In the genomic region with DNA sequence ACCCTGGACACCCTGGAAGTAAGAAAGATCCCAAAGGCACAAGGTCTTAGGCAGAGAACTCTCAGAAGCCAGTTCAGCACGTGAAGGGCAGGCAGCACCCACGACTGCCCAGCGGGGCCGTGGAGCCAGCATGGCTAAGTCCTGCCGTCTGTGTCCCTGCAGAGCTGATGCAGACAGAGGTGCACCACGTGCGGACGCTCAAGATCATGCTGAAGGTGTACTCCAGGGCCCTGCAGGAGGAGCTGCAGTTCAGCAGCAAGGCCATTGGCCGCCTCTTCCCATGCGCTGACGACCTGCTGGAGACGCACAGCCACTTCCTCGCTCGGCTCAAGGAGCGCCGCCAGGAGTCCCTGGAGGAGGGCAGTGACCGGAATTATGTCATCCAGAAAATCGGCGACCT, we compare ENCODE assay signal across 18 cellular contexts. TPM values are rescaled to one million over a fixed set of nuclear protein-coding genes. Genes with fewer than 3 reads are reported as not detected.
DNase-seq lines count a peak whose midpoint lies in the region; FAIRE-seq and TF ChIP-seq lines count a peak whose summit lies in the region.
"Had no signal": no experiment of that assay in that cellular context is flagged by ENCODE, and none has a peak within 500 bp of the region (broad histone marks: within the 10 kb centered on the region; RNA-seq: fewer than 3 reads in every experiment).

No MANE protein-coding gene starts in this region.

- H2AK5ac ChIP-seq in H9 (ENCODE audit: insufficient read length, low read length) (no peak overlapping the region), H1 (ENCODE audit: low read depth, low read length) (no peak overlapping the region), trophoblast cell (ENCODE audit: low read length) (no peak overlapping the region)

- no peak overlapping the region for H2BK20ac ChIP-seq in H9 (ENCODE audit: low read depth, low read length, poor library complexity, severe bottlenecking)
- no peak overlapping the region for H2BK20ac ChIP-seq in H1 (ENCODE audit: low read length)

- H2BK120ac ChIP-seq in H9 (ENCODE audit: low read depth, low read length, poor library complexity, severe bottlenecking), result no peak overlapping the region
- H2BK120ac ChIP-seq in H1 (replicated peaks; ENCODE audit: low read depth, low read length), result no peak overlapping the region
- H2BK120ac ChIP-seq in trophoblast cell (ENCODE audit: insufficient read depth, low read length, poor library complexity), result no peak overlapping the region

- H3K4me3 Mint-ChIP-seq in H9, result no peak overlapping the region
- H3K4me3 Mint-ChIP-seq: B cell; CD4-positive, alpha-beta T cell; HFFc6 had no signal

- H3K9me3 ChIP-seq in H9 (ENCODE audit: control insufficient read depth, low read depth, low read length), result no peaks in the 10 kb centered on the region
- H3K9me3 ChIP-seq in H1 (ENCODE audit: insufficient read depth in 2 of 2, low read depth in 1 of 2, low read length in 1 of 2), result no peaks in the 10 kb centered on the region
- peaks cover 4% of the 10 kb centered on the region for H3K9me3 ChIP-seq in trophoblast cell (ENCODE audit: insufficient read depth, low read depth, low read length)
- H3K9me3 ChIP-seq in tibial artery, result no peaks in the 10 kb centered on the region

- no peak overlapping the region for H3K4ac ChIP-seq in H9 (ENCODE audit: low read depth, low read length)
- H3K4ac ChIP-seq in H1 (replicated peaks; ENCODE audit: insufficient read length, low read depth, low read length), result no peak overlapping the region
- H3K4ac ChIP-seq in trophoblast cell (ENCODE audit: low read depth, low read length), result no peak overlapping the region

- H3K4me2 ChIP-seq in H9 (ENCODE audit: insufficient read depth, insufficient read length, low read length), result no peak overlapping the region
- H3K4me2 ChIP-seq in H1 (ENCODE audit: insufficient read depth in 1 of 2, low read depth in 2 of 2, low read length in 2 of 2), result no peak overlapping the region
- no peak overlapping the region for H3K4me2 ChIP-seq in trophoblast cell (ENCODE audit: low read length)

- H3K36me3 Mint-ChIP-seq in H9 (ENCODE audit: insufficient read depth in 1 of 3, low read depth in 3 of 3), result peaks cover 28 to 69% (median 55%) of the 10 kb centered on the region in 3 experiments; a peak in 6 of 7 replicates

- no peak for FAIRE-seq in H1 (lab: Jason Lieb, UNC)
- FAIRE-seq: A204.1, G401.6, GM12891 had no signal

- TF ChIP-seq POLR2A in H1 (IDR thresholded peaks at IDR 0.05; ENCODE audit: control extremely low read depth in 1 of 2, low read depth in 2 of 2, low read length in 2 of 2), result no peak

- CTCF ChIA-PET in H1 (lab: Charles Lee; ENCODE audit: partially characterized antibody), result interaction anchor here (0.5 to 1.2 kb wide), 2 partner anchors 10 to 30 kb away, joined by 3 read pairs; no protein-coding TSS in a partner anchor

- H3K79me1 ChIP-seq in H9 (ENCODE audit: insufficient read depth, low read depth, low read length, poor library complexity, severe bottlenecking) (no peaks in the 10 kb centered on the region), H1 (ENCODE audit: low read depth, low read length) (no peaks in the 10 kb centered on the region), trophoblast cell (ENCODE audit: low read length) (no peaks in the 10 kb centered on the region)

- no peaks in the 10 kb centered on the region for H3K27me3 Mint-ChIP-seq in H9 (ENCODE audit: low read depth)
- H3K27me3 Mint-ChIP-seq: B cell; CD4-positive, alpha-beta T cell had no signal

- H2BK5ac ChIP-seq in H9 (ENCODE audit: insufficient read length, low read length) (no peak overlapping the region), H1 (ENCODE audit: low read depth, low read length) (no peak overlapping the region), trophoblast cell (ENCODE audit: low read depth, low read length, poor library complexity) (no peak overlapping the region)

- no peak for TF ChIP-seq EP300 in H1 (IDR thresholded peaks at IDR 0.05; ENCODE audit: borderline replicate concordance in 1 of 2, low read depth in 2 of 2, low read length in 2 of 2)

- no peak overlapping the region for H3K9ac ChIP-seq in H9 (ENCODE audit: extremely low read depth, insufficient read length, low read length)
- no peak overlapping the region for H3K9ac ChIP-seq in H1 (replicated peaks in 1 of 4; ENCODE audit: extremely low read depth in 1 of 4, low read depth in 3 of 4, low read length in 3 of 4)
- H3K9ac ChIP-seq in trophoblast cell (ENCODE audit: low read length), result no peak overlapping the region
- H3K9ac ChIP-seq: GM23248 had no signal

- TF ChIP-seq CTCF in H9 (conservative IDR thresholded peaks at IDR 0.05) (no peak), H1 (IDR thresholded peaks at IDR 0.05; ENCODE audit: control extremely low read depth in 1 of 3, insufficient read depth in 1 of 3, low read depth in 1 of 3, low read length in 3 of 3) (no peak), tibial artery (IDR thresholded peaks at IDR 0.05) (no peak)

- WGBS in H9 (ENCODE audit: extremely low coverage, insufficient read length, low lambda C conversion rate), result no CpG with 5 or more reads among the region's 19 CpGs
- WGBS in H1 (ENCODE audit: extremely low coverage in 1 of 2, insufficient coverage in 1 of 2, insufficient read length in 1 of 2, insufficient replicate concordance in 2 of 2, low coverage in 1 of 2, low lambda C conversion rate in 2 of 2, missing lambda C conversion rate in 1 of 2), 2 experiments, result 83% methylated on average over 19 of the region's 19 CpGs; no CpG with 5 or more reads in 1 of the 2 experiments
- no CpG with 5 or more reads among the region's 19 CpGs for WGBS in trophoblast cell (ENCODE audit: extremely low coverage, insufficient coverage, insufficient read length)

- no peak overlapping the region for H4K12ac ChIP-seq in trophoblast cell (ENCODE audit: low read depth, low read length)

- H3K36me3 ChIP-seq in H1 (ENCODE audit: control insufficient read depth in 2 of 4, insufficient read depth in 4 of 4, low read length in 3 of 4), result peaks cover 14 to 40% (median 33%) of the 10 kb centered on the region in 4 experiments
- H3K36me3 ChIP-seq in trophoblast cell (ENCODE audit: control insufficient read depth in 1 of 2, insufficient read depth in 2 of 2, low read length in 2 of 2), result peaks cover 70 to 73% of the 10 kb centered on the region in 2 experiments
- peaks cover 64 to 95% (median 79%) of the 10 kb centered on the region in 3 donors for H3K36me3 ChIP-seq in tibial artery

- H3K23me2 ChIP-seq in H9 (ENCODE audit: insufficient read length, low read depth, low read length, poor library complexity, severe bottlenecking), result no peaks in the 10 kb centered on the region
- no peaks in the 10 kb centered on the region for H3K23me2 ChIP-seq in H1 (ENCODE audit: low read depth, low read length)

- H3K4me1 ChIP-seq in H9 (ENCODE audit: insufficient read depth, low read length) (no peaks in the 10 kb centered on the region), H1 (replicated peaks in 1 of 4; ENCODE audit: control insufficient read depth in 3 of 4, insufficient read depth in 4 of 4, low read length in 3 of 4) (no peaks in the 10 kb centered on the region; a peak in 1 of 7 replicates), trophoblast cell (ENCODE audit: control insufficient read depth in 1 of 2, insufficient read depth in 2 of 2, low read length in 2 of 2) (no peaks in the 10 kb centered on the region), tibial artery (no peaks in the 10 kb centered on the region)

- no peak overlapping the region for H4K8ac ChIP-seq in H9 (replicated peaks; ENCODE audit: insufficient read length, low read depth, low read length)
- H4K8ac ChIP-seq in H1 (ENCODE audit: extremely low read depth, insufficient read depth, low read length), result no peak overlapping the region
- H4K8ac ChIP-seq in trophoblast cell (ENCODE audit: low read depth, low read length), result no peak overlapping the region

- H3K56ac ChIP-seq in H9 (ENCODE audit: insufficient read length, low read depth, low read length), result no peak overlapping the region
- no peak overlapping the region for H3K56ac ChIP-seq in H1 (replicated peaks; ENCODE audit: insufficient read length, low read depth, low read length)

- peaks cover 0 to 3% of the 10 kb centered on the region in 2 experiments; a peak in 1 of 5 replicates for H3K9me3 Mint-ChIP-seq in H9
- H3K9me3 Mint-ChIP-seq: CD4-positive, alpha-beta T cell; HFFc6 had no signal

- H4K20me1 ChIP-seq in H9 (ENCODE audit: control insufficient read depth, insufficient read depth, insufficient read length) (no peaks in the 10 kb centered on the region), H1 (replicated peaks in 1 of 2; ENCODE audit: control insufficient read depth in 1 of 2, insufficient read depth in 2 of 2, low read length in 2 of 2) (peaks cover 0 to under 1% of the 10 kb centered on the region in 2 experiments)

- intact Hi-C loops in tibial artery (cut with DNase I; ENCODE audit: low total_unique reads), result no loop called here

- H3K23ac ChIP-seq in H9 (ENCODE audit: insufficient read length, low read depth, low read length) (no peak overlapping the region), H1 (ENCODE audit: insufficient read length) (no peak overlapping the region), trophoblast cell (ENCODE audit: low read length) (no peak overlapping the region)

- H3T11ph ChIP-seq in H9 (ENCODE audit: low read length), result no peak overlapping the region

- peak; percentile 10 for DNase-seq in ELF-1 (ENCODE audit: low read depth, low spot score)
- peak; percentile 39 for DNase-seq in H9
- DNase-seq in H1 (ENCODE audit: low read depth in 1 of 2, low spot score in 2 of 2), result no peak
- no peak for DNase-seq in trophoblast cell
- no peak for DNase-seq in NCI-H345 (lab: John Stamatoyannopoulos, UW)
- DNase-seq in stimulated activated CD4-positive, alpha-beta T cell treated with anti-CD3 and anti-CD28 coated beads, Interleukin-2, amount 100 ng/mL, for 24 hours, result no peak
- DNase-seq in tibial artery, result no peak
- DNase-seq: C1 segment of cervical spinal cord; CD4-positive, alpha-beta T cell; DMS79; GM23248; HCEC 1CT; HFFc6 had no signal

- no peak overlapping the region for H3K18ac ChIP-seq in H9 (ENCODE audit: insufficient read length, low read depth, low read length)
- H3K18ac ChIP-seq in H1 (ENCODE audit: extremely low read depth, low read length), result no peak overlapping the region
- H3K18ac ChIP-seq in trophoblast cell (ENCODE audit: low read length), result peak overlapping the region; percentile 33

- H3K14ac ChIP-seq in H9 (ENCODE audit: insufficient read depth, low read length), result no peak overlapping the region
- H3K14ac ChIP-seq in H1 (ENCODE audit: insufficient read length), result no peak overlapping the region
- H3K14ac ChIP-seq in trophoblast cell (ENCODE audit: low read length), result no peak overlapping the region

- TF ChIP-seq RAD21 in H1 (IDR thresholded peaks at IDR 0.05 in 1 of 2, conservative IDR thresholded peaks at IDR 0.05 in 1 of 2; ENCODE audit: low read depth in 2 of 2, low read length in 2 of 2), result peak; percentile 11 to 17; a peak in 1 of 4 replicates

- H2BK12ac ChIP-seq in H9 (ENCODE audit: insufficient read length, low read depth, low read length) (no peak overlapping the region), H1 (ENCODE audit: low read depth, low read length) (no peak overlapping the region), trophoblast cell (ENCODE audit: low read length) (no peak overlapping the region)

- H3K27ac Mint-ChIP-seq in H9, result no peak overlapping the region
- H3K27ac Mint-ChIP-seq: B cell; CD4-positive, alpha-beta T cell; HFFc6 had no signal

- H4K5ac ChIP-seq in H9 (ENCODE audit: insufficient read length, low read depth, low read length) (no peak overlapping the region), H1 (ENCODE audit: insufficient read length, low read depth, low read length) (no peak overlapping the region)

- H3K4me1 Mint-ChIP-seq in H9, result no peaks in the 10 kb centered on the region
- H3K4me1 Mint-ChIP-seq: B cell had no signal

- H4K91ac ChIP-seq in H9 (ENCODE audit: insufficient read length, low read depth, low read length) (no peak overlapping the region), H1 (replicated peaks; ENCODE audit: insufficient read length, low read length) (no peak overlapping the region), trophoblast cell (ENCODE audit: low read depth, low read length) (no peak overlapping the region)

- H2BK15ac ChIP-seq in H9 (ENCODE audit: low read depth, low read length) (no peak overlapping the region), H1 (ENCODE audit: low read length) (no peak overlapping the region)

- H3K27ac ChIP-seq in H9 (ENCODE audit: insufficient read length, low read depth, low read length) (no peak overlapping the region), H1 (ENCODE audit: low read depth, low read length) (no peak overlapping the region), trophoblast cell (ENCODE audit: low read depth, low read length) (no peak overlapping the region), tibial artery (no peak overlapping the region)
- H3K27ac ChIP-seq: GM23248, HL-60 had no signal

- H3K27me3 ChIP-seq in H9 (ENCODE audit: insufficient read depth, low read length) (no peaks in the 10 kb centered on the region), H1 (replicated peaks in 1 of 4; ENCODE audit: control insufficient read depth in 3 of 4, extremely low read depth in 1 of 4, insufficient read depth in 3 of 4, low read length in 3 of 4) (no peaks in the 10 kb centered on the region), trophoblast cell (ENCODE audit: insufficient read depth, low read length) (no peaks in the 10 kb centered on the region), tibial artery (no peaks in the 10 kb centered on the region)

- H2AFZ ChIP-seq in H9 (ENCODE audit: low read length) (no peak overlapping the region), H1 (ENCODE audit: low read length) (no peak overlapping the region), trophoblast cell (ENCODE audit: insufficient read depth, low read length, poor library complexity) (no peak overlapping the region)
- H2AFZ ChIP-seq: GM23248 had no signal

- POLR2A ChIA-PET in H1 (lab: Charles Lee; ENCODE audit: partially characterized antibody), result no interaction called here

- H3K79me2 ChIP-seq in H9 (ENCODE audit: insufficient read depth, low read length) (no peaks in the 10 kb centered on the region), H1 (ENCODE audit: control insufficient read depth in 1 of 2, insufficient read depth in 2 of 2, low read length in 2 of 2) (no peaks in the 10 kb centered on the region), trophoblast cell (ENCODE audit: control insufficient read depth, insufficient read depth, low read length, poor library complexity) (no peaks in the 10 kb centered on the region)

- no peak overlapping the region for H3K4me3 ChIP-seq in H1 (ENCODE audit: extremely low read depth in 1 of 4, insufficient read depth in 2 of 4, low read depth in 3 of 4, low read length in 4 of 4)
- H3K4me3 ChIP-seq in trophoblast cell (ENCODE audit: low read depth, low read length), result peak overlapping the region; percentile 25
- no peak overlapping the region for H3K4me3 ChIP-seq in tibial artery
- H3K4me3 ChIP-seq: GM23248 had no signal

RNA-seq across cellular contexts. Expression of a gene that starts 44.8 kb away (rescaled TPM):
- total RNA-seq in H9 (2021), result 2.4 and 2.8 TPM in 2 replicates
- total RNA-seq in H1 (2021; fragmentation: NEBNext Ultra II Directional; extraction: Animal tissue kit (Norgen Biotek cat#: 25700)), result 1.8 and 2.1 TPM in 2 replicates
- 4.3 and 5.3 TPM in 2 replicates for polyA plus RNA-seq in H1 (2011; rRNA removed)
- polyA plus RNA-seq in H1 (2011; cell fraction: cytosol; rRNA removed), result 5.6 TPM
- polyA plus RNA-seq in H1 (2011; cell fraction: nucleus; rRNA removed), result 3.9 TPM
- polyA plus RNA-seq in H1 (2012, experiment 1 of 2), result 1.4 to 4.6 TPM (median 3.1 TPM) in 4 replicates
- polyA plus RNA-seq in H1 (2012, experiment 2 of 2), result 2.7 TPM
- 1.4 TPM for polyA plus RNA-seq in H1 (2013, experiment 1 of 2)
- 1.7 TPM for polyA plus RNA-seq in H1 (2013, experiment 2 of 2)
- polyA minus RNA-seq in H1 (2011; rRNA and poly(A)+ RNA removed), result 0.44 and 0.90 TPM in 2 replicates
- polyA minus RNA-seq in H1 (2011; cell fraction: cytosol; rRNA and poly(A)+ RNA removed), result 1.7 TPM
- 1.4 TPM for polyA minus RNA-seq in H1 (2011; cell fraction: nucleus; rRNA and poly(A)+ RNA removed)
- polyA plus RNA-seq in trophoblast cell (2013), result 0.92 and 0.94 TPM in 2 replicates
- total RNA-seq: CD4-positive, alpha-beta T cell had no signal

Comparison
In these comparisons a context has a peak if more than half of its experiments do, and no peak if none do; other contexts are left out.
1. DNase-seq: peak in ELF-1 (single experiment) and H9 (single experiment); none in H1 (0 of 2), trophoblast cell (0 of 2), NCI-H345 (single experiment), stimulated activated CD4-positive, alpha-beta T cell treated with anti-CD3 and anti-CD28 coated beads, Interleukin-2, amount 100 ng/mL, for 24 hours (0 of 2) and tibial artery (0 of 2).